In the genomic region with DNA sequence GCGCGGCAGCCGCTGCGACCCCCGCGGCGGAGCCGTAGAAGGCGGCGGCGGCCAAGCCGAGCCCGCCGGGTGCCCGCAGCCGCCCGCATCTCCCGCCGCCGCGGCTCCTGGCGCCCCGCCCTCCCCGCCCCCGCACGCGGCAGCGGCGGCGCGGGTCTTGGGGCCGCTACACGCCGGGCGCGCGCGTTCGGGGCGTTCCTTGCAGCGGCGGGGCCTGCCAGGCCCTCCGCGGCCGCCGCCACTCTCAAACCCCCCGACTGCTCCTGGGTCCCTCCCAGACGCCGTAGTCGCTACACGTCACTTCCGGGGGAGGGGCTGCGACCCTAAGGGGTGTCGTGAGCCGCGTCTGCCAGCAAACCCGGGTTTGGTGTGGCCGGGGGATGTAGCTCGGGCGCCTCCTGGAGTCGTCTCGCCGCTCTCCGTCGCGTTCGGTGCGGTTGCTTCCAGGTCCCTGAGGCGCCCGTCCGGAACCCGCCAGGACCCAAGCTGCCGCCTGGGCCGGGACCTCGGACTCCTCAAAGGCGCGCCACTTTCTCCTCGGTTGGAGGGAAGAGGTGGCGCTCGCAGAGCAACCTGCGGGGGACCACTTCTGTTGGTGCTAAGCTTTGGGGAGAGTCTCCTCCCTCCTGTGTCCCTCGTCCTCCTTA, we compare ENCODE assay signal across 1 cellular context.
A peak's percentile ranks its signal among the peaks of the same experiment; 100 is the strongest.
TF ChIP-seq lines count a peak whose summit lies in the region.

A gene with protein sequence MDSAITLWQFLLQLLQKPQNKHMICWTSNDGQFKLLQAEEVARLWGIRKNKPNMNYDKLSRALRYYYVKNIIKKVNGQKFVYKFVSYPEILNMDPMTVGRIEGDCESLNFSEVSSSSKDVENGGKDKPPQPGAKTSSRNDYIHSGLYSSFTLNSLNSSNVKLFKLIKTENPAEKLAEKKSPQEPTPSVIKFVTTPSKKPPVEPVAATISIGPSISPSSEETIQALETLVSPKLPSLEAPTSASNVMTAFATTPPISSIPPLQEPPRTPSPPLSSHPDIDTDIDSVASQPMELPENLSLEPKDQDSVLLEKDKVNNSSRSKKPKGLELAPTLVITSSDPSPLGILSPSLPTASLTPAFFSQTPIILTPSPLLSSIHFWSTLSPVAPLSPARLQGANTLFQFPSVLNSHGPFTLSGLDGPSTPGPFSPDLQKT (minus strand): TSS at position 285 of the 647 bp plus-strand sequence. CDS start 8,129 bp downstream, outside the sequence.

TF ChIP-seq in GM23338, 12 proteins besides CTCF, POLR2A, EP300 and RAD21 (continued from another document):
- TF ChIP-seq, protein P1, sequence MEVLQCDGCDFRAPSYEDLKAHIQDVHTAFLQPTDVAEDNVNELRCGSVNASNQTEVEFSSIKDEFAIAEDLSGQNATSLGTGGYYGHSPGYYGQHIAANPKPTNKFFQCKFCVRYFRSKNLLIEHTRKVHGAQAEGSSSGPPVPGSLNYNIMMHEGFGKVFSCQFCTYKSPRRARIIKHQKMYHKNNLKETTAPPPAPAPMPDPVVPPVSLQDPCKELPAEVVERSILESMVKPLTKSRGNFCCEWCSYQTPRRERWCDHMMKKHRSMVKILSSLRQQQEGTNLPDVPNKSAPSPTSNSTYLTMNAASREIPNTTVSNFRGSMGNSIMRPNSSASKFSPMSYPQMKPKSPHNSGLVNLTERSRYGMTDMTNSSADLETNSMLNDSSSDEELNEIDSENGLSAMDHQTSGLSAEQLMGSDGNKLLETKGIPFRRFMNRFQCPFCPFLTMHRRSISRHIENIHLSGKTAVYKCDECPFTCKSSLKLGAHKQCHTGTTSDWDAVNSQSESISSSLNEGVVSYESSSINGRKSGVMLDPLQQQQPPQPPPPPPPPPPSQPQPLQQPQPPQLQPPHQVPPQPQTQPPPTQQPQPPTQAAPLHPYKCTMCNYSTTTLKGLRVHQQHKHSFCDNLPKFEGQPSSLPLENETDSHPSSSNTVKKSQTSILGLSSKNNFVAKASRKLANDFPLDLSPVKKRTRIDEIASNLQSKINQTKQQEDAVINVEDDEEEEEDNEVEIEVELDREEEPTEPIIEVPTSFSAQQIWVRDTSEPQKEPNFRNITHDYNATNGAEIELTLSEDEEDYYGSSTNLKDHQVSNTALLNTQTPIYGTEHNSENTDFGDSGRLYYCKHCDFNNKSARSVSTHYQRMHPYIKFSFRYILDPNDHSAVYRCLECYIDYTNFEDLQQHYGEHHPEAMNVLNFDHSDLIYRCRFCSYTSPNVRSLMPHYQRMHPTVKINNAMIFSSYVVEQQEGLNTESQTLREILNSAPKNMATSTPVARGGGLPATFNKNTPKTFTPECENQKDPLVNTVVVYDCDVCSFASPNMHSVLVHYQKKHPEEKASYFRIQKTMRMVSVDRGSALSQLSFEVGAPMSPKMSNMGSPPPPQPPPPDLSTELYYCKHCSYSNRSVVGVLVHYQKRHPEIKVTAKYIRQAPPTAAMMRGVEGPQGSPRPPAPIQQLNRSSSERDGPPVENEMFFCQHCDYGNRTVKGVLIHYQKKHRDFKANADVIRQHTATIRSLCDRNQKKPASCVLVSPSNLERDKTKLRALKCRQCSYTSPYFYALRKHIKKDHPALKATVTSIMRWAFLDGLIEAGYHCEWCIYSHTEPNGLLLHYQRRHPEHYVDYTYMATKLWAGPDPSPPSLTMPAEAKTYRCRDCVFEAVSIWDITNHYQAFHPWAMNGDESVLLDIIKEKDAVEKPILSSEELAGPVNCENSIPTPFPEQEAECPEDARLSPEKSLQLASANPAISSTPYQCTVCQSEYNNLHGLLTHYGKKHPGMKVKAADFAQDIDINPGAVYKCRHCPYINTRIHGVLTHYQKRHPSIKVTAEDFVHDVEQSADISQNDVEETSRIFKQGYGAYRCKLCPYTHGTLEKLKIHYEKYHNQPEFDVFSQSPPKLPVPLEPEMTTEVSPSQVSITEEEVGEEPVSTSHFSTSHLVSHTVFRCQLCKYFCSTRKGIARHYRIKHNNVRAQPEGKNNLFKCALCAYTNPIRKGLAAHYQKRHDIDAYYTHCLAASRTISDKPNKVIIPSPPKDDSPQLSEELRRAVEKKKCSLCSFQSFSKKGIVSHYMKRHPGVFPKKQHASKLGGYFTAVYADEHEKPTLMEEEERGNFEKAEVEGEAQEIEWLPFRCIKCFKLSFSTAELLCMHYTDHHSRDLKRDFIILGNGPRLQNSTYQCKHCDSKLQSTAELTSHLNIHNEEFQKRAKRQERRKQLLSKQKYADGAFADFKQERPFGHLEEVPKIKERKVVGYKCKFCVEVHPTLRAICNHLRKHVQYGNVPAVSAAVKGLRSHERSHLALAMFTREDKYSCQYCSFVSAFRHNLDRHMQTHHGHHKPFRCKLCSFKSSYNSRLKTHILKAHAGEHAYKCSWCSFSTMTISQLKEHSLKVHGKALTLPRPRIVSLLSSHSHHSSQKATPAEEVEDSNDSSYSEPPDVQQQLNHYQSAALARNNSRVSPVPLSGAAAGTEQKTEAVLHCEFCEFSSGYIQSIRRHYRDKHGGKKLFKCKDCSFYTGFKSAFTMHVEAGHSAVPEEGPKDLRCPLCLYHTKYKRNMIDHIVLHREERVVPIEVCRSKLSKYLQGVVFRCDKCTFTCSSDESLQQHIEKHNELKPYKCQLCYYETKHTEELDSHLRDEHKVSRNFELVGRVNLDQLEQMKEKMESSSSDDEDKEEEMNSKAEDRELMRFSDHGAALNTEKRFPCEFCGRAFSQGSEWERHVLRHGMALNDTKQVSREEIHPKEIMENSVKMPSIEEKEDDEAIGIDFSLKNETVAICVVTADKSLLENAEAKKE (CRISPR knock-in tag; IDR thresholded peaks at IDR 0.05) = no peak
- TF ChIP-seq CREB1 (CRISPR knock-in tag; IDR thresholded peaks at IDR 0.05; ENCODE audit: low read depth) = peak; percentile 94
- TF ChIP-seq ZNF331 (CRISPR knock-in tag; IDR thresholded peaks at IDR 0.05; ENCODE audit: low read depth) = no peak
- no peak for TF ChIP-seq JUNB (IDR thresholded peaks at IDR 0.05; ENCODE audit: unreplicated experiment)
- TF ChIP-seq, protein P2, sequence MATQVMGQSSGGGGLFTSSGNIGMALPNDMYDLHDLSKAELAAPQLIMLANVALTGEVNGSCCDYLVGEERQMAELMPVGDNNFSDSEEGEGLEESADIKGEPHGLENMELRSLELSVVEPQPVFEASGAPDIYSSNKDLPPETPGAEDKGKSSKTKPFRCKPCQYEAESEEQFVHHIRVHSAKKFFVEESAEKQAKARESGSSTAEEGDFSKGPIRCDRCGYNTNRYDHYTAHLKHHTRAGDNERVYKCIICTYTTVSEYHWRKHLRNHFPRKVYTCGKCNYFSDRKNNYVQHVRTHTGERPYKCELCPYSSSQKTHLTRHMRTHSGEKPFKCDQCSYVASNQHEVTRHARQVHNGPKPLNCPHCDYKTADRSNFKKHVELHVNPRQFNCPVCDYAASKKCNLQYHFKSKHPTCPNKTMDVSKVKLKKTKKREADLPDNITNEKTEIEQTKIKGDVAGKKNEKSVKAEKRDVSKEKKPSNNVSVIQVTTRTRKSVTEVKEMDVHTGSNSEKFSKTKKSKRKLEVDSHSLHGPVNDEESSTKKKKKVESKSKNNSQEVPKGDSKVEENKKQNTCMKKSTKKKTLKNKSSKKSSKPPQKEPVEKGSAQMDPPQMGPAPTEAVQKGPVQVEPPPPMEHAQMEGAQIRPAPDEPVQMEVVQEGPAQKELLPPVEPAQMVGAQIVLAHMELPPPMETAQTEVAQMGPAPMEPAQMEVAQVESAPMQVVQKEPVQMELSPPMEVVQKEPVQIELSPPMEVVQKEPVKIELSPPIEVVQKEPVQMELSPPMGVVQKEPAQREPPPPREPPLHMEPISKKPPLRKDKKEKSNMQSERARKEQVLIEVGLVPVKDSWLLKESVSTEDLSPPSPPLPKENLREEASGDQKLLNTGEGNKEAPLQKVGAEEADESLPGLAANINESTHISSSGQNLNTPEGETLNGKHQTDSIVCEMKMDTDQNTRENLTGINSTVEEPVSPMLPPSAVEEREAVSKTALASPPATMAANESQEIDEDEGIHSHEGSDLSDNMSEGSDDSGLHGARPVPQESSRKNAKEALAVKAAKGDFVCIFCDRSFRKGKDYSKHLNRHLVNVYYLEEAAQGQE (IDR thresholded peaks at IDR 0.05; ENCODE audit: unreplicated experiment) = no peak
- no peak for TF ChIP-seq ZNF114 (CRISPR knock-in tag; IDR thresholded peaks at IDR 0.05)
